1 cellular context compared by ENCODE assay signal in genomic region chr13:30107536-30108136, GRCh38.
TF ChIP-seq lines count a peak whose summit lies in the region.

No MANE protein-coding gene starts in this region.

TF ChIP-seq in GM23338, 12 proteins besides CTCF, POLR2A, EP300 and RAD21 (continued from another document):
- TF ChIP-seq, protein P1, sequence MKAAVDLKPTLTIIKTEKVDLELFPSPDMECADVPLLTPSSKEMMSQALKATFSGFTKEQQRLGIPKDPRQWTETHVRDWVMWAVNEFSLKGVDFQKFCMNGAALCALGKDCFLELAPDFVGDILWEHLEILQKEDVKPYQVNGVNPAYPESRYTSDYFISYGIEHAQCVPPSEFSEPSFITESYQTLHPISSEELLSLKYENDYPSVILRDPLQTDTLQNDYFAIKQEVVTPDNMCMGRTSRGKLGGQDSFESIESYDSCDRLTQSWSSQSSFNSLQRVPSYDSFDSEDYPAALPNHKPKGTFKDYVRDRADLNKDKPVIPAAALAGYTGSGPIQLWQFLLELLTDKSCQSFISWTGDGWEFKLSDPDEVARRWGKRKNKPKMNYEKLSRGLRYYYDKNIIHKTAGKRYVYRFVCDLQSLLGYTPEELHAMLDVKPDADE (IDR thresholded peaks at IDR 0.05), result no peak
- TF ChIP-seq, protein P2, sequence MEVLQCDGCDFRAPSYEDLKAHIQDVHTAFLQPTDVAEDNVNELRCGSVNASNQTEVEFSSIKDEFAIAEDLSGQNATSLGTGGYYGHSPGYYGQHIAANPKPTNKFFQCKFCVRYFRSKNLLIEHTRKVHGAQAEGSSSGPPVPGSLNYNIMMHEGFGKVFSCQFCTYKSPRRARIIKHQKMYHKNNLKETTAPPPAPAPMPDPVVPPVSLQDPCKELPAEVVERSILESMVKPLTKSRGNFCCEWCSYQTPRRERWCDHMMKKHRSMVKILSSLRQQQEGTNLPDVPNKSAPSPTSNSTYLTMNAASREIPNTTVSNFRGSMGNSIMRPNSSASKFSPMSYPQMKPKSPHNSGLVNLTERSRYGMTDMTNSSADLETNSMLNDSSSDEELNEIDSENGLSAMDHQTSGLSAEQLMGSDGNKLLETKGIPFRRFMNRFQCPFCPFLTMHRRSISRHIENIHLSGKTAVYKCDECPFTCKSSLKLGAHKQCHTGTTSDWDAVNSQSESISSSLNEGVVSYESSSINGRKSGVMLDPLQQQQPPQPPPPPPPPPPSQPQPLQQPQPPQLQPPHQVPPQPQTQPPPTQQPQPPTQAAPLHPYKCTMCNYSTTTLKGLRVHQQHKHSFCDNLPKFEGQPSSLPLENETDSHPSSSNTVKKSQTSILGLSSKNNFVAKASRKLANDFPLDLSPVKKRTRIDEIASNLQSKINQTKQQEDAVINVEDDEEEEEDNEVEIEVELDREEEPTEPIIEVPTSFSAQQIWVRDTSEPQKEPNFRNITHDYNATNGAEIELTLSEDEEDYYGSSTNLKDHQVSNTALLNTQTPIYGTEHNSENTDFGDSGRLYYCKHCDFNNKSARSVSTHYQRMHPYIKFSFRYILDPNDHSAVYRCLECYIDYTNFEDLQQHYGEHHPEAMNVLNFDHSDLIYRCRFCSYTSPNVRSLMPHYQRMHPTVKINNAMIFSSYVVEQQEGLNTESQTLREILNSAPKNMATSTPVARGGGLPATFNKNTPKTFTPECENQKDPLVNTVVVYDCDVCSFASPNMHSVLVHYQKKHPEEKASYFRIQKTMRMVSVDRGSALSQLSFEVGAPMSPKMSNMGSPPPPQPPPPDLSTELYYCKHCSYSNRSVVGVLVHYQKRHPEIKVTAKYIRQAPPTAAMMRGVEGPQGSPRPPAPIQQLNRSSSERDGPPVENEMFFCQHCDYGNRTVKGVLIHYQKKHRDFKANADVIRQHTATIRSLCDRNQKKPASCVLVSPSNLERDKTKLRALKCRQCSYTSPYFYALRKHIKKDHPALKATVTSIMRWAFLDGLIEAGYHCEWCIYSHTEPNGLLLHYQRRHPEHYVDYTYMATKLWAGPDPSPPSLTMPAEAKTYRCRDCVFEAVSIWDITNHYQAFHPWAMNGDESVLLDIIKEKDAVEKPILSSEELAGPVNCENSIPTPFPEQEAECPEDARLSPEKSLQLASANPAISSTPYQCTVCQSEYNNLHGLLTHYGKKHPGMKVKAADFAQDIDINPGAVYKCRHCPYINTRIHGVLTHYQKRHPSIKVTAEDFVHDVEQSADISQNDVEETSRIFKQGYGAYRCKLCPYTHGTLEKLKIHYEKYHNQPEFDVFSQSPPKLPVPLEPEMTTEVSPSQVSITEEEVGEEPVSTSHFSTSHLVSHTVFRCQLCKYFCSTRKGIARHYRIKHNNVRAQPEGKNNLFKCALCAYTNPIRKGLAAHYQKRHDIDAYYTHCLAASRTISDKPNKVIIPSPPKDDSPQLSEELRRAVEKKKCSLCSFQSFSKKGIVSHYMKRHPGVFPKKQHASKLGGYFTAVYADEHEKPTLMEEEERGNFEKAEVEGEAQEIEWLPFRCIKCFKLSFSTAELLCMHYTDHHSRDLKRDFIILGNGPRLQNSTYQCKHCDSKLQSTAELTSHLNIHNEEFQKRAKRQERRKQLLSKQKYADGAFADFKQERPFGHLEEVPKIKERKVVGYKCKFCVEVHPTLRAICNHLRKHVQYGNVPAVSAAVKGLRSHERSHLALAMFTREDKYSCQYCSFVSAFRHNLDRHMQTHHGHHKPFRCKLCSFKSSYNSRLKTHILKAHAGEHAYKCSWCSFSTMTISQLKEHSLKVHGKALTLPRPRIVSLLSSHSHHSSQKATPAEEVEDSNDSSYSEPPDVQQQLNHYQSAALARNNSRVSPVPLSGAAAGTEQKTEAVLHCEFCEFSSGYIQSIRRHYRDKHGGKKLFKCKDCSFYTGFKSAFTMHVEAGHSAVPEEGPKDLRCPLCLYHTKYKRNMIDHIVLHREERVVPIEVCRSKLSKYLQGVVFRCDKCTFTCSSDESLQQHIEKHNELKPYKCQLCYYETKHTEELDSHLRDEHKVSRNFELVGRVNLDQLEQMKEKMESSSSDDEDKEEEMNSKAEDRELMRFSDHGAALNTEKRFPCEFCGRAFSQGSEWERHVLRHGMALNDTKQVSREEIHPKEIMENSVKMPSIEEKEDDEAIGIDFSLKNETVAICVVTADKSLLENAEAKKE (CRISPR knock-in tag; IDR thresholded peaks at IDR 0.05), result no peak
- no peak for TF ChIP-seq REST (IDR thresholded peaks at IDR 0.05; ENCODE audit: unreplicated experiment)
- no peak for TF ChIP-seq EZH2phosphoT487 (IDR thresholded peaks at IDR 0.05; ENCODE audit: unreplicated experiment)
- TF ChIP-seq NANOG (IDR thresholded peaks at IDR 0.05; ENCODE audit: borderline replicate concordance), result no peak
- TF ChIP-seq ZNF114 (CRISPR knock-in tag; IDR thresholded peaks at IDR 0.05), result no peak
TF ChIP-seq in GM23338: peak in this region for 0.
